Comparison of ENCODE assay signal across 26 cellular contexts in the genomic region with DNA sequence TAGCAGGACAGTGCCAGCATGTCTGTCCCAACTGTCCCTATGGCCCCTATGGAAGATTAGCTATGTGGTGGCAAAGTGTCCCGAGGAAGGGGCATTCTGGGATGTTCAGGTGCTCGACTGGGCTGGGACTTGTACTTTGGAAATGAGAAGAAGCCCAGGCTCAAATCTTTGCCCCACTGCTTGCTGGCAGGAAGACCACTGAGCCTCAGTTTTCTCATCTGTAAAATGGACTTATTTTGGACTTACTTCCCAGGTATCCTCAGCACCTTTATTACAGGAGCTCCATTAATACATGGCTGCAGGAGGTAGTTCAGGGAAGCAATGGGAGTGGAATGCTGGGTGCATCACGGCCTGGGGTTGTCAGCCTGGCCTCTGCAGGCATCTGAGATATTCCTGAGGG.
"Had no signal": no experiment of that assay in that cellular context is flagged by ENCODE, and none has a peak within 500 bp of the region (broad histone marks: within the 10 kb centered on the region; RNA-seq: fewer than 3 reads in every experiment).

No MANE protein-coding gene starts in this region.

- ATAC-seq: activated CD4-positive, alpha-beta T cell treated with anti-CD3 and anti-CD28 coated beads for 36 hours; activated CD4-positive, CD25-positive, alpha-beta regulatory T cell treated with anti-CD3 and anti-CD28 coated beads, Interleukin-2, amount 50 U/mL, for 24 hours; activated CD8-positive, alpha-beta T cell treated with anti-CD3 and anti-CD28 coated beads, Interleukin-2, amount 10 ng/mL, durations not matched to agents 7 days and 5 days had no signal

- H3K4me3 Mint-ChIP-seq: activated CD4-positive, alpha-beta T cell treated with anti-CD3 and anti-CD28 coated beads for 36 hours; activated CD4-positive, alpha-beta T cell treated with anti-CD3 and anti-CD28 coated beads, Interleukin-2, amount 10 ng/mL, durations not matched to agents 7 days and 5 days; activated CD8-positive, alpha-beta T cell treated with anti-CD3 and anti-CD28 coated beads, Interleukin-2, amount 10 ng/mL, durations not matched to agents 7 days and 5 days; activated naive CD4-positive, alpha-beta T cell treated with anti-CD3 and anti-CD28 coated beads, Interleukin-2, amount 50 U/mL, for 24 hours; activated T-cell treated with anti-CD3 and anti-CD28 coated beads, Interleukin-2, amount 50 U/mL, for 24 hours; brain; T-helper 1 cell treated with Interleukin-12 subunit alpha and Interleukin-12 subunit beta and Interleukin-4 antibody, amounts not matched to agents 30 μg/mL and 1 μg/mL, for 36 hours; T-helper 2 cell treated with Interferon-gamma antibody and Interleukin-4, amounts not matched to agents 5 μg/mL and 100 μg/mL, for 36 hours; WTC11 had no signal

- H3K9me3 Mint-ChIP-seq: activated CD4-positive, alpha-beta T cell treated with anti-CD3 and anti-CD28 coated beads, Interleukin-2, amount 10 ng/mL, durations not matched to agents 7 days and 5 days; activated naive CD4-positive, alpha-beta T cell treated with anti-CD3 and anti-CD28 coated beads, Interleukin-2, amount 50 U/mL, for 24 hours; activated T-cell treated with anti-CD3 and anti-CD28 coated beads, Interleukin-2, amount 50 U/mL, for 24 hours; activated T-helper 2 cell treated with anti-CD3 and anti-CD28 coated beads, Interferon-gamma antibody, Interleukin-2, Interleukin-4, amounts not matched to agents 10 μg/mL and 5 μg/mL and 100 μg/mL, durations not matched to agents 14 hours and 24 hours and 36 hours; brain; T-helper 1 cell treated with Interleukin-12 subunit alpha and Interleukin-12 subunit beta and Interleukin-4 antibody, amounts not matched to agents 30 μg/mL and 1 μg/mL, for 36 hours; T-helper 2 cell treated with Interferon-gamma antibody and Interleukin-4, amounts not matched to agents 5 μg/mL and 100 μg/mL, for 36 hours; WTC11 had no signal

- H3K27ac Mint-ChIP-seq: activated CD4-positive, alpha-beta T cell treated with anti-CD3 and anti-CD28 coated beads for 36 hours; activated CD4-positive, alpha-beta T cell treated with anti-CD3 and anti-CD28 coated beads, Interleukin-2, amount 10 ng/mL, durations not matched to agents 7 days and 5 days; activated CD8-positive, alpha-beta T cell treated with anti-CD3 and anti-CD28 coated beads, Interleukin-2, amount 10 ng/mL, durations not matched to agents 7 days and 5 days; activated naive CD4-positive, alpha-beta T cell treated with anti-CD3 and anti-CD28 coated beads, Interleukin-2, amount 50 U/mL, for 24 hours; activated T-cell treated with anti-CD3 and anti-CD28 coated beads, Interleukin-2, amount 50 U/mL, for 24 hours; activated T-helper 2 cell treated with anti-CD3 and anti-CD28 coated beads, Interferon-gamma antibody, Interleukin-2, Interleukin-4, amounts not matched to agents 10 μg/mL and 5 μg/mL and 100 μg/mL, durations not matched to agents 14 hours and 24 hours and 36 hours; brain; T-helper 1 cell treated with Interleukin-12 subunit alpha and Interleukin-12 subunit beta and Interleukin-4 antibody, amounts not matched to agents 30 μg/mL and 1 μg/mL, for 36 hours; T-helper 2 cell treated with Interferon-gamma antibody and Interleukin-4, amounts not matched to agents 5 μg/mL and 100 μg/mL, for 36 hours had no signal

- H3K27me3 Mint-ChIP-seq: activated CD4-positive, alpha-beta T cell treated with anti-CD3 and anti-CD28 coated beads for 36 hours; activated CD4-positive, alpha-beta T cell treated with anti-CD3 and anti-CD28 coated beads, Interleukin-2, amount 10 ng/mL, durations not matched to agents 7 days and 5 days; activated naive CD4-positive, alpha-beta T cell treated with anti-CD3 and anti-CD28 coated beads, Interleukin-2, amount 50 U/mL, for 24 hours; activated T-cell treated with anti-CD3 and anti-CD28 coated beads, Interleukin-2, amount 50 U/mL, for 24 hours; brain had no signal

- H3K36me3 Mint-ChIP-seq: activated naive CD4-positive, alpha-beta T cell treated with anti-CD3 and anti-CD28 coated beads, Interleukin-2, amount 50 U/mL, for 24 hours; brain; WTC11 had no signal

- DNase-seq: activated CD4-positive, alpha-beta T cell treated with anti-CD3 and anti-CD28 coated beads for 36 hours; activated CD4-positive, alpha-beta T cell treated with anti-CD3 and anti-CD28 coated beads, Interleukin-2, amount 10 ng/mL, durations not matched to agents 7 days and 5 days; activated CD4-positive, alpha-beta T cell treated with anti-CD3 and anti-CD28 coated beads, Interleukin-2, amount 50 U/mL, for 48 hours; activated CD8-positive, alpha-beta T cell treated with anti-CD3 and anti-CD28 coated beads, Interleukin-2, amount 10 ng/mL, durations not matched to agents 7 days and 5 days; activated gamma-delta T cell; activated naive CD4-positive, alpha-beta T cell treated with Interleukin-2 at 50 U/mL for 16 hours; activated T-cell treated with anti-CD3 and anti-CD28 coated beads, Interleukin-2, amount 50 U/mL, for 24 hours; anterior cingulate cortex; cerebellar nuclear complex; MV-4-11; NCI-H1092; NCI-H1436 treated with DMSO at 0.1 percent for 48 hours; NCI-H1694 treated with DMSO at 0.1 percent for 48 hours; NCI-H2029; NCI-H2107; NCI-H2171; NCI-H510A; NCI-H748 treated with DMSO at 0.1 percent for 48 hours; NK-92 treated with Interleukin-12 subunit alpha and Interleukin-12 subunit beta, amount 100 ng/mL, for 24 hours had no signal
